ENCODE assay signal across 1 cellular context in genomic region chr7:45893996-45894664, GRCh38.
A peak's percentile ranks its signal among the peaks of the same experiment; 100 is the strongest.
TF ChIP-seq lines count a peak whose summit lies in the region.

No MANE protein-coding gene starts in this region.

TF ChIP-seq in HepG2, 621 proteins besides CTCF, POLR2A, EP300 and RAD21 (continued from another document and continues in another):
- TF ChIP-seq UBTF (CRISPR knock-in tag; IDR thresholded peaks at IDR 0.05) (peak; percentile 79), ZNF263 (CRISPR knock-in tag; IDR thresholded peaks at IDR 0.05) (no peak), SRF (IDR thresholded peaks at IDR 0.05; ENCODE audit: low read depth, low read length) (no peak), ZNF737 (CRISPR knock-in tag; IDR thresholded peaks at IDR 0.05; ENCODE audit: borderline replicate concordance) (peak; percentile 63; the same call in 1 of the 2 replicates), MTERF4 (CRISPR knock-in tag; IDR thresholded peaks at IDR 0.05) (no peak), ZNF607 (CRISPR knock-in tag; IDR thresholded peaks at IDR 0.05; ENCODE audit: borderline replicate concordance) (peak; percentile 38; the same call in 1 of the 2 replicates), GTF3A (CRISPR knock-in tag; conservative IDR thresholded peaks at IDR 0.05) (no peak), ZNF761 (CRISPR knock-in tag; conservative IDR thresholded peaks at IDR 0.05) (no peak), ZBTB37 (CRISPR knock-in tag; IDR thresholded peaks at IDR 0.05) (no peak), ZNF232 (CRISPR knock-in tag; IDR thresholded peaks at IDR 0.05; ENCODE audit: borderline replicate concordance) (no peak; the same call in 1 of the 2 replicates), CENPT (CRISPR knock-in tag; IDR thresholded peaks at IDR 0.05; ENCODE audit: low read depth) (no peak), HNRNPL (IDR thresholded peaks at IDR 0.05; ENCODE audit: low read depth, low read length) (no peak), ZNF333 (CRISPR knock-in tag; IDR thresholded peaks at IDR 0.05; ENCODE audit: borderline replicate concordance) (no peak), TBL1XR1 (IDR thresholded peaks at IDR 0.05; ENCODE audit: borderline replicate concordance, low read length, partially characterized antibody) (no peak), ZBTB25 (CRISPR knock-in tag; IDR thresholded peaks at IDR 0.05) (no peak; the same call in 1 of the 2 replicates), ZNF225 (CRISPR knock-in tag; IDR thresholded peaks at IDR 0.05) (peak; percentile 33; the same call in 1 of the 2 replicates), ZNF513 (CRISPR knock-in tag; conservative IDR thresholded peaks at IDR 0.05) (no peak), FLYWCH1 (CRISPR knock-in tag; IDR thresholded peaks at IDR 0.05) (peak; percentile 75), ARNT (IDR thresholded peaks at IDR 0.05) (no peak), ATM (IDR thresholded peaks at IDR 0.05; ENCODE audit: borderline replicate concordance) (no peak), ZBTB2 (CRISPR knock-in tag; IDR thresholded peaks at IDR 0.05; ENCODE audit: low read depth) (no peak), DMAP1 (CRISPR knock-in tag; IDR thresholded peaks at IDR 0.05) (no peak), CHD2 (IDR thresholded peaks at IDR 0.05; ENCODE audit: low read depth, low read length) (peak; percentile 50; the same call in 1 of the 2 replicates), MTA1 (CRISPR knock-in tag; IDR thresholded peaks at IDR 0.05; ENCODE audit: borderline replicate concordance) (no peak), ZNF362 (CRISPR knock-in tag; IDR thresholded peaks at IDR 0.05; ENCODE audit: borderline replicate concordance) (no peak), IKZF5 (CRISPR knock-in tag; IDR thresholded peaks at IDR 0.05) (peak; percentile 2; the same call in 1 of the 2 replicates), ZNF563 (CRISPR knock-in tag; IDR thresholded peaks at IDR 0.05) (no peak), ZNF788 (CRISPR knock-in tag; IDR thresholded peaks at IDR 0.05; ENCODE audit: borderline replicate concordance) (peak; percentile 40; the same call in 1 of the 2 replicates), ZHX1 (CRISPR knock-in tag; IDR thresholded peaks at IDR 0.05; ENCODE audit: low read depth) (0 out of 2 replicates have a peak, but pooled peaks have one; percentile 30), DZIP1 (CRISPR knock-in tag; IDR thresholded peaks at IDR 0.05) (no peak), SAP130 (CRISPR knock-in tag; IDR thresholded peaks at IDR 0.05; ENCODE audit: low read depth) (no peak), CERS6 (CRISPR knock-in tag; IDR thresholded peaks at IDR 0.05) (no peak), ZNF124 (CRISPR knock-in tag; IDR thresholded peaks at IDR 0.05) (no peak), PCBP1 (IDR thresholded peaks at IDR 0.05; ENCODE audit: borderline replicate concordance, low read depth, low read length) (no peak), MIXL1 (CRISPR knock-in tag; IDR thresholded peaks at IDR 0.05) (peak; percentile 58; the same call in 1 of the 2 replicates), HMGA1 (CRISPR knock-in tag; conservative IDR thresholded peaks at IDR 0.05) (no peak)
